In the genomic region with DNA sequence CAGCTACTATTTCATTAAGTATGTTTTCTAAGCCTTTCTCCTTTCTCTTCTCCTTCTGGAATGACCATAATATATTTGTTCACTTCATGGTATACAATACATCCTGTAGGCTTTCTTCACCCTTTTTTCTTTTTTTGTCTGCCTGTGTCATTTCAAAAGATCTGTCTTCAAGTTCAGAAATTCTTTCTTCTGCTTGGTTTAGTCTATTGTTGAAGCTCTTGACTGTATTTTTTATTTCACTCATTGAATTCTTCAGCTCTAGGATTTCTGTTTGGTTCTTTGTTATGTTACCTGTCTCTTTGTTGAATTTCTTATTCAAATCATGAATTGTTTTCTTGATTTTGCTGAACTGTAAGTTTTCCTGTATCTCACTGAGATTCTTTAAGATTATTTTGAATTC, we compare ENCODE assay signal across 22 cellular contexts.
"Had no signal": no experiment of that assay in that cellular context is flagged by ENCODE, and none has a peak within 500 bp of the region (broad histone marks: within the 10 kb centered on the region; RNA-seq: fewer than 3 reads in every experiment).

No MANE protein-coding gene starts in this region.

- H3K4me3 ChIP-seq: dorsolateral prefrontal cortex, esophagus squamous epithelium, gastroesophageal sphincter, right atrium auricular region, stomach, thoracic aorta, transverse colon, uterus had no signal

- DNase-seq: cortex of kidney; dorsolateral prefrontal cortex; effector CD8-positive, alpha-beta T cell; esophagus squamous epithelium; foreskin fibroblast; glutamatergic neuron; islet precursor cell; mammary epithelial cell; naive thymus-derived CD4-positive, alpha-beta T cell; small intestine; stimulated activated CD4-positive, alpha-beta T cell treated with anti-CD3 and anti-CD28 coated beads, Interleukin-12 subunit alpha, Interleukin-12 subunit beta, amount 100 ng/mL, for 4 hours; stimulated activated naive CD4-positive, alpha-beta T cell; stomach; substantia nigra; transverse colon; uterus had no signal

- H3K4me3 Mint-ChIP-seq: naive thymus-derived CD4-positive, alpha-beta T cell had no signal

- H3K27me3 Mint-ChIP-seq: naive thymus-derived CD4-positive, alpha-beta T cell had no signal

- H3K36me3 ChIP-seq: uterus had no signal

- H3K27ac Mint-ChIP-seq: naive thymus-derived CD4-positive, alpha-beta T cell had no signal

- ATAC-seq: gastroesophageal sphincter; left lobe of liver; naive thymus-derived CD4-positive, alpha-beta T cell had no signal

- H3K4me1 ChIP-seq: esophagus squamous epithelium, gastroesophageal sphincter, right atrium auricular region, stomach, transverse colon, uterus had no signal

- H3K27ac ChIP-seq: dorsolateral prefrontal cortex, esophagus squamous epithelium, gastroesophageal sphincter, neutrophil, right atrium auricular region, stomach, thoracic aorta, transverse colon, uterus had no signal

- H3K27me3 ChIP-seq: dorsolateral prefrontal cortex, esophagus squamous epithelium, gastroesophageal sphincter, neutrophil, right atrium auricular region, stomach, transverse colon, uterus had no signal

- FAIRE-seq: endometrium, small intestine had no signal

- H3K9me3 ChIP-seq: neutrophil had no signal
